In the genomic region with DNA sequence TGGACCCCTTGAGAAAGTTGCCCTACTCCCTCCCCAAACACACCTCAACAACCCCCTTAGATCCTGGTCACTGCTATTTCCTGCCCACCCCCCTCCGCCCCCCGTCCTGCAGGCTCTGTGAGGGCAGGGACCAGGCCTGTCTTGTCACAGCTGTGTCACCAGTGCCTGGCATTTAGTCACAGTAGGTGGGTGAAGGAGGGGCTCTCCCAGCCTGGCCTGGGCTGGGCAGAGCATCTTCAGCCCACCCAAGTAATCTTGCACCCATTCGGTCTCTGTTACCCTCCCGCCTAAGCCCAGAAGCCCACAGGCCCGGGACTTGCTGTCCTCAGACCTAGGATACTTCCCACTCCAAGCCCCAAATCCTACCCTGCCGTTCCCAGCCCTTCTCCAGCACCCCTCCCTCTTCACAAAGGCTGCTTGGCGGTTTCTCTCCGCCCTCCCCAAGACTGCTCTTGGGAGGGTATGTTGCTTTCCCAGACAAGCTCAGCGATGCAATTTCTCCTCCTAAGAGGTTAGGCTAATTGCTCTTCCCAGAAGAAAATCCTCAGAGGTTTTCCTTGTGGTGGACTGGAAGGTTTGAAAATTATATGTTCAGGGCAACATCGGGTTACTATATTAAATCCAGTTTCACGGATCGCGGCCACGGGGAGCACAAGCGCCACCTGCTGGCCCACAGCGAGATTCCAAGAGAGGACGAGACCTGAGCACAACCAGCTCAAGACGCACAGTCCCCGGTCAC, we compare ENCODE assay signal across 1 cellular context.
TF ChIP-seq lines count a peak whose summit lies in the region.

No MANE protein-coding gene starts in this region.

TF ChIP-seq in GM12878, 131 proteins besides CTCF, POLR2A, EP300 and RAD21 (continued from another document):
- TF ChIP-seq, protein P1, sequence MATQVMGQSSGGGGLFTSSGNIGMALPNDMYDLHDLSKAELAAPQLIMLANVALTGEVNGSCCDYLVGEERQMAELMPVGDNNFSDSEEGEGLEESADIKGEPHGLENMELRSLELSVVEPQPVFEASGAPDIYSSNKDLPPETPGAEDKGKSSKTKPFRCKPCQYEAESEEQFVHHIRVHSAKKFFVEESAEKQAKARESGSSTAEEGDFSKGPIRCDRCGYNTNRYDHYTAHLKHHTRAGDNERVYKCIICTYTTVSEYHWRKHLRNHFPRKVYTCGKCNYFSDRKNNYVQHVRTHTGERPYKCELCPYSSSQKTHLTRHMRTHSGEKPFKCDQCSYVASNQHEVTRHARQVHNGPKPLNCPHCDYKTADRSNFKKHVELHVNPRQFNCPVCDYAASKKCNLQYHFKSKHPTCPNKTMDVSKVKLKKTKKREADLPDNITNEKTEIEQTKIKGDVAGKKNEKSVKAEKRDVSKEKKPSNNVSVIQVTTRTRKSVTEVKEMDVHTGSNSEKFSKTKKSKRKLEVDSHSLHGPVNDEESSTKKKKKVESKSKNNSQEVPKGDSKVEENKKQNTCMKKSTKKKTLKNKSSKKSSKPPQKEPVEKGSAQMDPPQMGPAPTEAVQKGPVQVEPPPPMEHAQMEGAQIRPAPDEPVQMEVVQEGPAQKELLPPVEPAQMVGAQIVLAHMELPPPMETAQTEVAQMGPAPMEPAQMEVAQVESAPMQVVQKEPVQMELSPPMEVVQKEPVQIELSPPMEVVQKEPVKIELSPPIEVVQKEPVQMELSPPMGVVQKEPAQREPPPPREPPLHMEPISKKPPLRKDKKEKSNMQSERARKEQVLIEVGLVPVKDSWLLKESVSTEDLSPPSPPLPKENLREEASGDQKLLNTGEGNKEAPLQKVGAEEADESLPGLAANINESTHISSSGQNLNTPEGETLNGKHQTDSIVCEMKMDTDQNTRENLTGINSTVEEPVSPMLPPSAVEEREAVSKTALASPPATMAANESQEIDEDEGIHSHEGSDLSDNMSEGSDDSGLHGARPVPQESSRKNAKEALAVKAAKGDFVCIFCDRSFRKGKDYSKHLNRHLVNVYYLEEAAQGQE (IDR thresholded peaks at IDR 0.05; ENCODE audit: low read depth, low read length) = no peak
- TF ChIP-seq MEF2A (IDR thresholded peaks at IDR 0.05; ENCODE audit: insufficient read depth, low read depth, low read length) = 0 out of 2 replicates have a peak, but pooled peaks have one; percentile 14
- no peak for TF ChIP-seq ZNF384 (IDR thresholded peaks at IDR 0.05; ENCODE audit: borderline replicate concordance, low read depth, low read length)
- TF ChIP-seq, protein P2, sequence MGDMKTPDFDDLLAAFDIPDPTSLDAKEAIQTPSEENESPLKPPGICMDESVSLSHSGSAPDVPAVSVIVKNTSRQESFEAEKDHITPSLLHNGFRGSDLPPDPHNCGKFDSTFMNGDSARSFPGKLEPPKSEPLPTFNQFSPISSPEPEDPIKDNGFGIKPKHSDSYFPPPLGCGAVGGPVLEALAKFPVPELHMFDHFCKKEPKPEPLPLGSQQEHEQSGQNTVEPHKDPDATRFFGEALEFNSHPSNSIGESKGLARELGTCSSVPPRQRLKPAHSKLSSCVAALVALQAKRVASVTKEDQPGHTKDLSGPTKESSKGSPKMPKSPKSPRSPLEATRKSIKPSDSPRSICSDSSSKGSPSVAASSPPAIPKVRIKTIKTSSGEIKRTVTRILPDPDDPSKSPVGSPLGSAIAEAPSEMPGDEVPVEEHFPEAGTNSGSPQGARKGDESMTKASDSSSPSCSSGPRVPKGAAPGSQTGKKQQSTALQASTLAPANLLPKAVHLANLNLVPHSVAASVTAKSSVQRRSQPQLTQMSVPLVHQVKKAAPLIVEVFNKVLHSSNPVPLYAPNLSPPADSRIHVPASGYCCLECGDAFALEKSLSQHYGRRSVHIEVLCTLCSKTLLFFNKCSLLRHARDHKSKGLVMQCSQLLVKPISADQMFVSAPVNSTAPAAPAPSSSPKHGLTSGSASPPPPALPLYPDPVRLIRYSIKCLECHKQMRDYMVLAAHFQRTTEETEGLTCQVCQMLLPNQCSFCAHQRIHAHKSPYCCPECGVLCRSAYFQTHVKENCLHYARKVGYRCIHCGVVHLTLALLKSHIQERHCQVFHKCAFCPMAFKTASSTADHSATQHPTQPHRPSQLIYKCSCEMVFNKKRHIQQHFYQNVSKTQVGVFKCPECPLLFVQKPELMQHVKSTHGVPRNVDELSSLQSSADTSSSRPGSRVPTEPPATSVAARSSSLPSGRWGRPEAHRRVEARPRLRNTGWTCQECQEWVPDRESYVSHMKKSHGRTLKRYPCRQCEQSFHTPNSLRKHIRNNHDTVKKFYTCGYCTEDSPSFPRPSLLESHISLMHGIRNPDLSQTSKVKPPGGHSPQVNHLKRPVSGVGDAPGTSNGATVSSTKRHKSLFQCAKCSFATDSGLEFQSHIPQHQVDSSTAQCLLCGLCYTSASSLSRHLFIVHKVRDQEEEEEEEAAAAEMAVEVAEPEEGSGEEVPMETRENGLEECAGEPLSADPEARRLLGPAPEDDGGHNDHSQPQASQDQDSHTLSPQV (IDR thresholded peaks at IDR 0.05) = no peak
- no peak for TF ChIP-seq MYB (IDR thresholded peaks at IDR 0.05; ENCODE audit: borderline replicate concordance, low read depth, low read length)
- TF ChIP-seq ZBTB4 (CRISPR knock-in tag; IDR thresholded peaks at IDR 0.05) = no peak
- no peak for TF ChIP-seq POLR2AphosphoS2 (IDR thresholded peaks at IDR 0.05; ENCODE audit: low read depth, low read length)
- TF ChIP-seq CHD2 (IDR thresholded peaks at IDR 0.05; ENCODE audit: borderline replicate concordance, low read depth, low read length) = no peak
- TF ChIP-seq MTA2 (IDR thresholded peaks at IDR 0.05; ENCODE audit: low read depth) = no peak
- no peak for TF ChIP-seq MLLT1 (IDR thresholded peaks at IDR 0.05)
- TF ChIP-seq SMC3 (IDR thresholded peaks at IDR 0.05; ENCODE audit: borderline replicate concordance, low read length) = peak; percentile 85
- no peak for TF ChIP-seq CREB1 (IDR thresholded peaks at IDR 0.05; ENCODE audit: low read depth)
- no peak for TF ChIP-seq KLF5 (IDR thresholded peaks at IDR 0.05; ENCODE audit: partially characterized antibody)
- 0 out of 3 replicates have a peak, but pooled peaks have one; percentile 34 for TF ChIP-seq POU2F2 (IDR thresholded peaks at IDR 0.05; ENCODE audit: borderline replicate concordance, low read depth, low read length)
- no peak for TF ChIP-seq EZH2 (IDR thresholded peaks at IDR 0.05; ENCODE audit: borderline replicate concordance, control insufficient read depth, low read depth, low read length)
- TF ChIP-seq SIX5 (IDR thresholded peaks at IDR 0.05; ENCODE audit: low read depth, low read length, severe bottlenecking) = peak; percentile 13
- no peak for TF ChIP-seq STAT1 (conservative IDR thresholded peaks at IDR 0.05)
- peak; percentile 10 for TF ChIP-seq SP1 (IDR thresholded peaks at IDR 0.05; ENCODE audit: low read depth, low read length)
- TF ChIP-seq ATF2 (IDR thresholded peaks at IDR 0.05; ENCODE audit: low read length) = no peak
- TF ChIP-seq CHD4 (IDR thresholded peaks at IDR 0.05) = no peak
- peak; percentile 13; the same call in 1 of the 2 replicates for TF ChIP-seq ATF7 (IDR thresholded peaks at IDR 0.05; ENCODE audit: low read depth)
- no peak for TF ChIP-seq BACH1 (IDR thresholded peaks at IDR 0.05; ENCODE audit: borderline replicate concordance)
- no peak for TF ChIP-seq HDGF (IDR thresholded peaks at IDR 0.05)
- TF ChIP-seq MXI1 (IDR thresholded peaks at IDR 0.05; ENCODE audit: low read depth, low read length) = no peak
- no peak for TF ChIP-seq BHLHE40 (IDR thresholded peaks at IDR 0.05; ENCODE audit: borderline replicate concordance in 1 of 2, low read depth in 2 of 2, low read length in 1 of 2)
- no peak for TF ChIP-seq CEBPB (IDR thresholded peaks at IDR 0.05; ENCODE audit: borderline replicate concordance in 1 of 2, low read depth in 2 of 2, low read length in 2 of 2)
- TF ChIP-seq PAX5 (IDR thresholded peaks at IDR 0.05; ENCODE audit: borderline replicate concordance, low read depth, low read length) = 0 out of 2 replicates have a peak, but pooled peaks have one; percentile 28
- TF ChIP-seq IKZF1 (conservative IDR thresholded peaks at IDR 0.05) = no peak
- peak; percentile 60; the same call in 1 of the 2 replicates for TF ChIP-seq YY1 (IDR thresholded peaks at IDR 0.05; ENCODE audit: low read depth, low read length)
- TF ChIP-seq NRF1 (conservative IDR thresholded peaks at IDR 0.05; ENCODE audit: low read depth, low read length) = no peak
- no peak for TF ChIP-seq NBN (IDR thresholded peaks at IDR 0.05)
